Comparison of ENCODE assay signal across 8 cellular contexts in the genomic region with DNA sequence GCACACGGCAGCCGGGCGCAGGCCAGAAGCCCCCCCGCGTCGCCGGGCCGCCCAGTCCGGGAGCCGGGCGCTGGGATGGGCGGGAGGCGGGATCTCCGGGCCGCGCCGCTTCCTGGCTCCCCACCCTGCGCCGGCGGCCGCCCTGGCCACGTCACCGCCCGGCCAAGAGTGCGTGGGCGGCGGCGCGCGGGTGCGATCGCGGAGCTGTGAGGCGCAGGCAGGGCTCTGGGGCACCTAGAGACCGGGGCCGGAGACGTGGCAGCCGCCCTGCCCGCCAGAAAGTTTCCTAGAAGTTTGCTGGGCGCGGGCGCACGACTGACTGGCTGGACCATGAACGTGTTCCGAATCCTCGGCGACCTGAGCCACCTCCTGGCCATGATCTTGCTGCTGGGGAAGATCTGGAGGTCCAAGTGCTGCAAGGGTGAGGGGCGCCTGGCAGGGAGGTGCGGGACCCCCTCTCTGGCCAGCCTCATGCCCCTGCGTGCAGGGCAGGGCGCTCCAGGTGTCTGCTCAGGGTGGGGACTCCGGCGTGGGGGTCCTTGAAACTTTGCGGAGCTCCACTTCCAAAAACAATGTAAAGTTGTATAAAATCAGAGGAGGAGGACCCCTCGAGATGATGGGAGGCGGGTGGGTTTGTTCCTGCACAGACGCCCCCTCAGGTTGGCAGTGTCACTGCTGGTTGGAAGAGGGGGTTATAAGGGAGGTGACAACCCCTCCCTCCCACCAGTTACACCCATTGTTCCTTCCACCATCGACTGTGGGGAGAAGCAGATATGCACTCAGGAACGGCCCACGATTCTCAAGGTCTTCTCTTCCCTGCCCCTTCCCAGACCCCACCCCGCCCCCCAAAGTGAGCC. TPM values are rescaled to one million over a fixed set of nuclear protein-coding genes. Genes with fewer than 3 reads are reported as not detected.
DNase-seq lines count a peak whose midpoint lies in the region; ATAC-seq, FAIRE-seq and TF ChIP-seq lines count a peak whose summit lies in the region.

A gene (plus strand): TSS at position 193 of the 857 bp plus-strand sequence. CDS start 138 bp downstream, at position 331.

- no peak within 1 kb of the TSS for H3K56ac ChIP-seq in H1 (replicated peaks; ENCODE audit: insufficient read length, low read depth, low read length)

- H3K23ac ChIP-seq in H1 (ENCODE audit: insufficient read length), result no peak within 1 kb of the TSS

- no peak within 1 kb of the TSS for H2BK5ac ChIP-seq in H1 (ENCODE audit: low read depth, low read length)

- H3K27me3 ChIP-seq in H1 (replicated peaks in 1 of 4; ENCODE audit: control insufficient read depth in 3 of 4, extremely low read depth in 1 of 4, insufficient read depth in 3 of 4, low read length in 3 of 4), result peaks cover 0 to 24% (median 12%) of the 10 kb centered on the region in 4 experiments; a peak in 6 of 7 replicates

- 0 out of 2 replicates have a peak within 1 kb of the TSS, but pooled peaks have one; percentile 11 for H2BK12ac ChIP-seq in H1 (ENCODE audit: low read depth, low read length)

- TF ChIP-seq EP300 in H1 (IDR thresholded peaks at IDR 0.05; ENCODE audit: borderline replicate concordance in 1 of 2, low read depth in 2 of 2, low read length in 2 of 2), result no peak

- DNase-seq in CD1c-positive myeloid dendritic cell (ENCODE audit: extremely low spot score) (peak; percentile 85), HT-29 (ENCODE audit: low spot score) (peak; percentile 48), H1 (ENCODE audit: low read depth in 1 of 2, low spot score in 2 of 2) (no peak), mesenteric fat pad (ENCODE audit: low spot score) (peak; percentile 93), NCI-H1694 treated with DMSO at 0.1 percent for 48 hours (lab: John Stamatoyannopoulos, UW) (no peak)
- peak; percentile 26 for DNase-seq in activated CD4-positive, alpha-beta T cell treated with anti-CD3 and anti-CD28 coated beads, Interleukin-2, amount 50 U/mL, for 1 hour
- DNase-seq in stimulated activated CD8-positive, alpha-beta memory T cell treated with anti-CD3 and anti-CD28 coated beads, Interleukin-4, amount 100 ng/mL, for 48 hours, result peak; percentile 79

- 5% methylated on average over 52 of the region's 61 CpGs; no CpG with 5 or more reads in 1 of the 2 experiments for WGBS in H1 (ENCODE audit: extremely low coverage in 1 of 2, insufficient coverage in 1 of 2, insufficient read length in 1 of 2, insufficient replicate concordance in 2 of 2, low coverage in 1 of 2, low lambda C conversion rate in 2 of 2, missing lambda C conversion rate in 1 of 2), 2 experiments

- CTCF ChIA-PET in H1 (lab: Charles Lee; ENCODE audit: partially characterized antibody), result interaction anchor here (1.0 to 2.6 kb wide), 12 partner anchors 9 to 146 kb away, joined by 3 to 11 read pairs (median 4); no protein-coding TSS in a partner anchor

- H3K14ac ChIP-seq in H1 (ENCODE audit: insufficient read length), result no peak within 1 kb of the TSS

- peak within 1 kb of the TSS; percentile 97 for H4K91ac ChIP-seq in H1 (replicated peaks; ENCODE audit: insufficient read length, low read length)

- POLR2A ChIA-PET in H1 (lab: Charles Lee; ENCODE audit: partially characterized antibody), result interaction anchor here (1.4 to 40.8 kb wide), 4 partner anchors 11 to 40 kb away, joined by 4 to 1102 read pairs (median 4); no protein-coding TSS in a partner anchor

- H3K9ac ChIP-seq in H1 (replicated peaks in 1 of 4; ENCODE audit: extremely low read depth in 1 of 4, low read depth in 3 of 4, low read length in 3 of 4), result peak within 1 kb of the TSS in 2 of 4 experiments; percentile 34 to 50; a peak in 4 of 7 replicates

- peak; percentile 28 to 60 (median 56); a peak in 3 of 4 replicates for TF ChIP-seq CTCF in H1 (IDR thresholded peaks at IDR 0.05; ENCODE audit: control extremely low read depth in 1 of 3, insufficient read depth in 1 of 3, low read depth in 1 of 3, low read length in 3 of 3)

- no peak within 1 kb of the TSS; the same call in 1 of the 2 replicates for H2BK15ac ChIP-seq in H1 (ENCODE audit: low read length)

- H3K27ac ChIP-seq in H1 (ENCODE audit: low read depth, low read length), result no peak within 1 kb of the TSS

- no peak for ATAC-seq in GM18867 (IDR thresholded peaks at IDR 0.05; ENCODE audit: unreplicated experiment)

- H4K5ac ChIP-seq in H1 (ENCODE audit: insufficient read length, low read depth, low read length), result peak within 1 kb of the TSS; percentile 46

- peaks cover 0 to 13% (median 9%) of the 10 kb centered on the region in 4 experiments; a peak in 5 of 7 replicates for H3K4me1 ChIP-seq in H1 (replicated peaks in 1 of 4; ENCODE audit: control insufficient read depth in 3 of 4, insufficient read depth in 4 of 4, low read length in 3 of 4)

- no peak for TF ChIP-seq POLR2A in H1 (IDR thresholded peaks at IDR 0.05; ENCODE audit: control extremely low read depth in 1 of 2, low read depth in 2 of 2, low read length in 2 of 2)

- H3K4me3 ChIP-seq in H1 (ENCODE audit: extremely low read depth in 1 of 4, insufficient read depth in 2 of 4, low read depth in 3 of 4, low read length in 4 of 4), result peak within 1 kb of the TSS; percentile 44 to 69 (median 62)

- H3K4me2 ChIP-seq in H1 (ENCODE audit: insufficient read depth in 1 of 2, low read depth in 2 of 2, low read length in 2 of 2), result peak within 1 kb of the TSS; percentile 70 to 95

- no peaks in the 10 kb centered on the region for H3K9me3 ChIP-seq in H1 (ENCODE audit: insufficient read depth in 2 of 2, low read depth in 1 of 2, low read length in 1 of 2)

- peak within 1 kb of the TSS; percentile 97 for H3K18ac ChIP-seq in H1 (ENCODE audit: extremely low read depth, low read length)

- H3K4ac ChIP-seq in H1 (replicated peaks; ENCODE audit: insufficient read length, low read depth, low read length), result peak within 1 kb of the TSS; percentile 78

- FAIRE-seq in H1 (lab: Jason Lieb, UNC), result no peak

- no peaks in the 10 kb centered on the region for H4K20me1 ChIP-seq in H1 (replicated peaks in 1 of 2; ENCODE audit: control insufficient read depth in 1 of 2, insufficient read depth in 2 of 2, low read length in 2 of 2)

- no peaks in the 10 kb centered on the region for H3K36me3 ChIP-seq in H1 (ENCODE audit: control insufficient read depth in 2 of 4, insufficient read depth in 4 of 4, low read length in 3 of 4)

- H2AFZ ChIP-seq in H1 (ENCODE audit: low read length), result peak within 1 kb of the TSS; percentile 94; the same call in 1 of the 2 replicates

- H2BK120ac ChIP-seq in H1 (replicated peaks; ENCODE audit: low read depth, low read length), result no peak within 1 kb of the TSS

- H2AK5ac ChIP-seq in H1 (ENCODE audit: low read depth, low read length), result no peak within 1 kb of the TSS

- no peaks in the 10 kb centered on the region for H3K79me1 ChIP-seq in H1 (ENCODE audit: low read depth, low read length)

- H3K23me2 ChIP-seq in H1 (ENCODE audit: low read depth, low read length), result peaks cover 9% of the 10 kb centered on the region; the same call in 1 of the 2 replicates

- no peaks in the 10 kb centered on the region for H3K79me2 ChIP-seq in H1 (ENCODE audit: control insufficient read depth in 1 of 2, insufficient read depth in 2 of 2, low read length in 2 of 2)

- no peak; a peak in 1 of 4 replicates for TF ChIP-seq RAD21 in H1 (IDR thresholded peaks at IDR 0.05 in 1 of 2, conservative IDR thresholded peaks at IDR 0.05 in 1 of 2; ENCODE audit: low read depth in 2 of 2, low read length in 2 of 2)

- H2BK20ac ChIP-seq in H1 (ENCODE audit: low read length), result no peak within 1 kb of the TSS

- H4K8ac ChIP-seq in H1 (ENCODE audit: extremely low read depth, insufficient read depth, low read length), result peak within 1 kb of the TSS; percentile 82

TF ChIP-seq in H1, 55 proteins besides CTCF, POLR2A, EP300 and RAD21 (continues in another document):
- TF ChIP-seq TEAD4 (IDR thresholded peaks at IDR 0.05; ENCODE audit: low read depth, low read length), result no peak
- no peak for TF ChIP-seq TAF1 (IDR thresholded peaks at IDR 0.05; ENCODE audit: low read depth, low read length)
- TF ChIP-seq CEBPB (IDR thresholded peaks at IDR 0.05; ENCODE audit: low read depth, low read length), result no peak
- peak; percentile 7; the same call in 1 of the 2 replicates for TF ChIP-seq GABPA (IDR thresholded peaks at IDR 0.05; ENCODE audit: borderline replicate concordance, insufficient read depth, low read length)
- no peak for TF ChIP-seq SAP30 (IDR thresholded peaks at IDR 0.05; ENCODE audit: insufficient read depth, insufficient replicate concordance, low read length)
- no peak for TF ChIP-seq BRCA1 (IDR thresholded peaks at IDR 0.05; ENCODE audit: low read depth, low read length)
- 0 out of 2 replicates have a peak, but pooled peaks have one; percentile 21 for TF ChIP-seq SUZ12 (IDR thresholded peaks at IDR 0.05; ENCODE audit: low read length)
- TF ChIP-seq NANOG (IDR thresholded peaks at IDR 0.05; ENCODE audit: insufficient read depth, low read depth, low read length, poor library complexity, severe bottlenecking), result no peak
- TF ChIP-seq HDAC2 (IDR thresholded peaks at IDR 0.05; ENCODE audit: borderline replicate concordance in 1 of 2, low read depth in 2 of 2, low read length in 2 of 2), result no peak
- TF ChIP-seq EGR1 (IDR thresholded peaks at IDR 0.05; ENCODE audit: borderline replicate concordance, low read depth, low read length), result peak; percentile 94
- peak; percentile 70 for TF ChIP-seq KDM4A (IDR thresholded peaks at IDR 0.05; ENCODE audit: low read depth, low read length, severe bottlenecking)
- TF ChIP-seq CREB1 (IDR thresholded peaks at IDR 0.05), result no peak
- TF ChIP-seq, protein P1, sequence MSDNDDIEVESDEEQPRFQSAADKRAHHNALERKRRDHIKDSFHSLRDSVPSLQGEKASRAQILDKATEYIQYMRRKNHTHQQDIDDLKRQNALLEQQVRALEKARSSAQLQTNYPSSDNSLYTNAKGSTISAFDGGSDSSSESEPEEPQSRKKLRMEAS (IDR thresholded peaks at IDR 0.05), result peak; percentile 11; the same call in 1 of the 2 replicates

RNA-seq across cellular contexts. Expression of the gene that starts here (rescaled TPM):
- 20.0 and 31.4 TPM in 2 replicates for total RNA-seq in HT-29 (2014; rRNA removed; shearing (Covaris generic))
- total RNA-seq in H1 (2021; fragmentation: NEBNext Ultra II Directional; extraction: Animal tissue kit (Norgen Biotek cat#: 25700)), result 7.8 and 7.9 TPM in 2 replicates
- 8.0 and 13.0 TPM in 2 replicates for polyA plus RNA-seq in H1 (2011; rRNA removed)
- polyA plus RNA-seq in H1 (2011; cell fraction: cytosol; rRNA removed), result 7.9 TPM
- polyA plus RNA-seq in H1 (2011; cell fraction: nucleus; rRNA removed), result 4.4 TPM
- polyA plus RNA-seq in H1 (2012, experiment 1 of 2), result 6.7 to 7.7 TPM (median 7.3 TPM) in 4 replicates
- polyA plus RNA-seq in H1 (2012, experiment 2 of 2), result 4.7 TPM
- polyA plus RNA-seq in H1 (2013, experiment 1 of 2), result 14.5 TPM
- polyA plus RNA-seq in H1 (2013, experiment 2 of 2), result 19.3 TPM
- polyA minus RNA-seq in H1 (2011; rRNA and poly(A)+ RNA removed), result 7.5 and 13.4 TPM in 2 replicates
- polyA minus RNA-seq in H1 (2011; cell fraction: cytosol; rRNA and poly(A)+ RNA removed), result 3.1 TPM
- 4.7 TPM for polyA minus RNA-seq in H1 (2011; cell fraction: nucleus; rRNA and poly(A)+ RNA removed)
- 19.0 TPM for total RNA-seq in mesenteric fat pad

Comparison
In these comparisons a context has a peak if more than half of its experiments do, and no peak if none do; other contexts are left out.
1. DNase-seq: peak in CD1c-positive myeloid dendritic cell (single experiment), HT-29 (single experiment), activated CD4-positive, alpha-beta T cell treated with anti-CD3 and anti-CD28 coated beads, Interleukin-2, amount 50 U/mL, for 1 hour (single experiment), mesenteric fat pad (single experiment) and stimulated activated CD8-positive, alpha-beta memory T cell treated with anti-CD3 and anti-CD28 coated beads, Interleukin-4, amount 100 ng/mL, for 48 hours (single experiment); none in H1 (0 of 2) and NCI-H1694 treated with DMSO at 0.1 percent for 48 hours (single experiment).